ENCODE assay signal across 1 cellular context in genomic region chr17:1111599-1112443, GRCh38.
A peak's percentile ranks its signal among the peaks of the same experiment; 100 is the strongest.
TF ChIP-seq lines count a peak whose summit lies in the region.

No MANE protein-coding gene starts in this region.

TF ChIP-seq in HepG2, 621 proteins besides CTCF, POLR2A, EP300 and RAD21 (continued from another document):
- TF ChIP-seq IRF9 (CRISPR knock-in tag; IDR thresholded peaks at IDR 0.05; ENCODE audit: borderline replicate concordance) (0 out of 2 replicates have a peak, but pooled peaks have one; percentile 31), ZNF121 (CRISPR knock-in tag; IDR thresholded peaks at IDR 0.05) (no peak), ATF6 (CRISPR knock-in tag; conservative IDR thresholded peaks at IDR 0.05) (no peak), TFDP1 (CRISPR knock-in tag; IDR thresholded peaks at IDR 0.05; ENCODE audit: borderline replicate concordance) (no peak), POLR2AphosphoS5 (IDR thresholded peaks at IDR 0.05; ENCODE audit: low read depth, low read length) (no peak), ZBTB7A (CRISPR knock-in tag; IDR thresholded peaks at IDR 0.05) (no peak), ZNF18 (CRISPR knock-in tag; IDR thresholded peaks at IDR 0.05; ENCODE audit: insufficient replicate concordance) (no peak), TFDP2 (CRISPR knock-in tag; IDR thresholded peaks at IDR 0.05) (no peak), PHF20 (CRISPR knock-in tag; IDR thresholded peaks at IDR 0.05) (no peak), GMEB2 (CRISPR knock-in tag; IDR thresholded peaks at IDR 0.05; ENCODE audit: low read depth) (no peak), HIC2 (CRISPR knock-in tag; IDR thresholded peaks at IDR 0.05; ENCODE audit: low read depth) (no peak), AKNA (CRISPR knock-in tag; IDR thresholded peaks at IDR 0.05; ENCODE audit: borderline replicate concordance) (no peak), SP5 (CRISPR knock-in tag; IDR thresholded peaks at IDR 0.05; ENCODE audit: borderline replicate concordance, low read depth) (0 out of 2 replicates have a peak, but pooled peaks have one; percentile 20), ZBTB33 (CRISPR knock-in tag; IDR thresholded peaks at IDR 0.05) (no peak), SOX13 (IDR thresholded peaks at IDR 0.05) (no peak), SOX13 (CRISPR knock-in tag; conservative IDR thresholded peaks at IDR 0.05 in 1 of 2, IDR thresholded peaks at IDR 0.05 in 1 of 2) (no peak), ZNF777 (CRISPR knock-in tag; IDR thresholded peaks at IDR 0.05) (no peak), ZNF891 (CRISPR knock-in tag; IDR thresholded peaks at IDR 0.05) (no peak), ZNF597 (CRISPR knock-in tag; IDR thresholded peaks at IDR 0.05) (no peak), PAXIP1 (CRISPR knock-in tag; conservative IDR thresholded peaks at IDR 0.05) (0 out of 2 replicates have a peak, but pooled peaks have one; percentile 10)
